In the genomic region with DNA sequence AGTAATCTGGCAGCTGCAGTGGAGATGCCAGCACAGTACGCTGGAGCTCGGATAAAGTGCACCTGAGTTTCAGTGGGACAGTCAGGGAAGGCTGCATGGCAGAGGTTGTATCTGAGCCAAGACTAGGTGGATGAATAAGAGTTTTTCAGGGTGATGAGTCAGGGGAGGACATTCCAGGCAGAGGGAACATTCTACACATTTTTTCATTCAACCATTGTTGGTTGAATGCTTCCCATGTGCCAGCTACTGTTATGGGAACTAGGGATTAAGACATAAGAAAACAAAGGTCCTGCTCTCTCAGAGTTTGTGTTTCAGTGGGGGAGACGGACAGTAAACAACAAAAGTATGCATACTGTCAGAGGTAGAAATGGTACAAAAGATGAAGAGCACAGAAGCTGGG, we compare ENCODE assay signal across 9 cellular contexts. TPM values are rescaled to one million over a fixed set of nuclear protein-coding genes. Genes with fewer than 3 reads are reported as not detected.
DNase-seq lines count a peak whose midpoint lies in the region; ATAC-seq and TF ChIP-seq lines count a peak whose summit lies in the region.
"Had no signal": no experiment of that assay in that cellular context is flagged by ENCODE, and none has a peak within 500 bp of the region (broad histone marks: within the 10 kb centered on the region; RNA-seq: fewer than 3 reads in every experiment).

No MANE protein-coding gene starts in this region.

- H3K23me2 ChIP-seq in H9 (ENCODE audit: insufficient read length, low read depth, low read length, poor library complexity, severe bottlenecking) = peaks cover 4% of the 10 kb centered on the region

- H3K9me3 Mint-ChIP-seq in H9 = no peaks in the 10 kb centered on the region
- H3K9me3 Mint-ChIP-seq: activated naive CD8-positive, alpha-beta T cell treated with anti-CD3 and anti-CD28 coated beads, Interleukin-2, amount 10 ng/mL, durations not matched to agents 7 days and 5 days had no signal

- peak overlapping the region in 1 of 2 experiments; percentile 31; a peak in 1 of 5 replicates for H3K4me3 Mint-ChIP-seq in H9
- H3K4me3 Mint-ChIP-seq: activated naive CD8-positive, alpha-beta T cell treated with anti-CD3 and anti-CD28 coated beads, Interleukin-2, amount 10 ng/mL, durations not matched to agents 7 days and 5 days had no signal

- H2AK5ac ChIP-seq in H9 (ENCODE audit: insufficient read length, low read length) = no peak overlapping the region

- H2BK15ac ChIP-seq in H9 (ENCODE audit: low read depth, low read length) = no peak overlapping the region

- H4K20me1 ChIP-seq in H9 (ENCODE audit: control insufficient read depth, insufficient read depth, insufficient read length) = no peaks in the 10 kb centered on the region

- no peak for ATAC-seq in HG03159 (IDR thresholded peaks at IDR 0.05; ENCODE audit: unreplicated experiment)
- no peak for ATAC-seq in GM19351 (IDR thresholded peaks at IDR 0.05; ENCODE audit: unreplicated experiment)
- no peak for ATAC-seq in HG03025 (IDR thresholded peaks at IDR 0.05; ENCODE audit: low FRiP score, unreplicated experiment)
- ATAC-seq in HG02970 (IDR thresholded peaks at IDR 0.05; ENCODE audit: low FRiP score, unreplicated experiment) = no peak

- no peak overlapping the region for H3K4ac ChIP-seq in H9 (ENCODE audit: low read depth, low read length)

- H3T11ph ChIP-seq in H9 (ENCODE audit: low read length) = no peak overlapping the region

- H3K18ac ChIP-seq in H9 (ENCODE audit: insufficient read length, low read depth, low read length) = no peak overlapping the region

- peak; percentile 45 for DNase-seq in H9
- DNase-seq in SW480 (ENCODE audit: low spot score) = peak; percentile 6
- peak; percentile 95 for DNase-seq in fibroblast of pulmonary artery (ENCODE audit: low read depth)
- DNase-seq in skeletal muscle cell (ENCODE audit: low read depth) = peak; percentile 55
- DNase-seq: activated naive CD8-positive, alpha-beta T cell treated with anti-CD3 and anti-CD28 coated beads, Interleukin-2, amount 10 ng/mL, durations not matched to agents 7 days and 5 days had no signal

- H3K27me3 Mint-ChIP-seq in H9 (ENCODE audit: low read depth) = no peaks in the 10 kb centered on the region
- H3K27me3 Mint-ChIP-seq: activated naive CD8-positive, alpha-beta T cell treated with anti-CD3 and anti-CD28 coated beads, Interleukin-2, amount 10 ng/mL, durations not matched to agents 7 days and 5 days had no signal

- no peak overlapping the region for H3K56ac ChIP-seq in H9 (ENCODE audit: insufficient read length, low read depth, low read length)

- no peak overlapping the region for H4K8ac ChIP-seq in H9 (replicated peaks; ENCODE audit: insufficient read length, low read depth, low read length)

- no peak overlapping the region for H3K9ac ChIP-seq in H9 (ENCODE audit: extremely low read depth, insufficient read length, low read length)

- H3K9me3 ChIP-seq in H9 (ENCODE audit: control insufficient read depth, low read depth, low read length) = no peaks in the 10 kb centered on the region

- no peak for TF ChIP-seq CTCF in H9 (conservative IDR thresholded peaks at IDR 0.05)
- TF ChIP-seq CTCF in fibroblast of pulmonary artery (IDR thresholded peaks at IDR 0.05; ENCODE audit: low read length, missing control alignments) = no peak

- peaks cover 7% of the 10 kb centered on the region; the same call in 1 of the 2 replicates for H3K4me1 ChIP-seq in H9 (ENCODE audit: insufficient read depth, low read length)

- H2AFZ ChIP-seq in H9 (ENCODE audit: low read length) = no peak overlapping the region

- peaks cover 10% of the 10 kb centered on the region; the same call in 1 of the 2 replicates for H3K79me2 ChIP-seq in H9 (ENCODE audit: insufficient read depth, low read length)

- no CpG with 5 or more reads among the region's 3 CpGs for WGBS in H9 (ENCODE audit: extremely low coverage, insufficient read length, low lambda C conversion rate)

- H3K79me1 ChIP-seq in H9 (ENCODE audit: insufficient read depth, low read depth, low read length, poor library complexity, severe bottlenecking) = peaks cover 4% of the 10 kb centered on the region

- no peak overlapping the region for H2BK120ac ChIP-seq in H9 (ENCODE audit: low read depth, low read length, poor library complexity, severe bottlenecking)

- no peak overlapping the region for H3K23ac ChIP-seq in H9 (ENCODE audit: insufficient read length, low read depth, low read length)

- H2BK5ac ChIP-seq in H9 (ENCODE audit: insufficient read length, low read length) = no peak overlapping the region

- H3K4me3 ChIP-seq in fibroblast of pulmonary artery (replicated peaks; ENCODE audit: low read depth, low read length) (no peak overlapping the region), skeletal muscle cell (ENCODE audit: low read depth, low read length) (no peak overlapping the region)

- H3K14ac ChIP-seq in H9 (ENCODE audit: insufficient read depth, low read length) = no peak overlapping the region

- no peak overlapping the region for H2BK20ac ChIP-seq in H9 (ENCODE audit: low read depth, low read length, poor library complexity, severe bottlenecking)

- peaks cover 29 to 42% of the 10 kb centered on the region in 2 experiments for H3K4me1 Mint-ChIP-seq in H9

- no peak overlapping the region for H2BK12ac ChIP-seq in H9 (ENCODE audit: insufficient read length, low read depth, low read length)

- no peaks in the 10 kb centered on the region for H3K27me3 ChIP-seq in H9 (ENCODE audit: insufficient read depth, low read length)

- H4K91ac ChIP-seq in H9 (ENCODE audit: insufficient read length, low read depth, low read length) = no peak overlapping the region

- no peak overlapping the region for H4K5ac ChIP-seq in H9 (ENCODE audit: insufficient read length, low read depth, low read length)

- peaks cover 9 to 37% (median 26%) of the 10 kb centered on the region in 3 experiments; a peak in 6 of 7 replicates for H3K36me3 Mint-ChIP-seq in H9 (ENCODE audit: insufficient read depth in 1 of 3, low read depth in 3 of 3)

- H3K4me2 ChIP-seq in H9 (ENCODE audit: insufficient read depth, insufficient read length, low read length) = peak overlapping the region; percentile 27

- peak overlapping the region; percentile 80 to 98 (median 98) for H3K27ac Mint-ChIP-seq in H9
- H3K27ac Mint-ChIP-seq: activated naive CD8-positive, alpha-beta T cell treated with anti-CD3 and anti-CD28 coated beads, Interleukin-2, amount 10 ng/mL, durations not matched to agents 7 days and 5 days had no signal

- peak overlapping the region; percentile 73 for H3K27ac ChIP-seq in H9 (ENCODE audit: insufficient read length, low read depth, low read length)

RNA-seq across cellular contexts. Expression of a gene that starts 5.2 kb away (rescaled TPM):
- total RNA-seq in H9 (2021) = 3.3 TPM in 2 replicates

RNA-seq across cellular contexts. Expression of a gene that starts 5.2 kb away (rescaled TPM):
- total RNA-seq in H9 (2021) = 28.6 and 32.6 TPM in 2 replicates

Comparison
In these comparisons a context has a peak if more than half of its experiments do, and no peak if none do; other contexts are left out.
1. DNase-seq: peak in every context shown above with its lines; median percentile 95 in fibroblast of pulmonary artery; 55 in skeletal muscle cell; 45 in H9; 6 in SW480.